In genomic region chr3:45406812-45407211, GRCh38 we compare ENCODE assay signal across 25 cellular contexts.
DNase-seq lines count a peak whose midpoint lies in the region; ATAC-seq and TF ChIP-seq lines count a peak whose summit lies in the region.
"Had no signal": no experiment of that assay in that cellular context is flagged by ENCODE, and none has a peak within 500 bp of the region (broad histone marks: within the 10 kb centered on the region; RNA-seq: fewer than 3 reads in every experiment).

No MANE protein-coding gene starts in this region.

- peak overlapping the region; percentile 10 for H3K4me3 ChIP-seq in coronary artery
- H3K4me3 ChIP-seq: BLaER1 treated with 17β-estradiol and CSF1 and Interleukin-3, amounts not matched to agents 10 nM and 100 nM; GM23248 had no signal

- TF ChIP-seq CTCF in coronary artery (IDR thresholded peaks at IDR 0.05): no peak

- DNase-seq in NCI-H524 (lab: John Stamatoyannopoulos, UW): peak; percentile 23 to 59
- no peak for DNase-seq in NCI-H524 treated with DMSO at 0.1 percent for 48 hours (lab: John Stamatoyannopoulos, UW)
- peak; percentile 74 for DNase-seq in NCI-H446 treated with DMSO at 0.1 percent for 48 hours (lab: John Stamatoyannopoulos, UW)
- no peak for DNase-seq in coronary artery (ENCODE audit: low spot score)
- no peak for DNase-seq in D341Med (ENCODE audit: low spot score)
- DNase-seq in AG20443 (ENCODE audit: low spot score): no peak
- DNase-seq: CD4-positive, alpha-beta memory T cell; COR-L47; DMS79 treated with DMSO at 0.1 percent for 48 hours; GM23248; H7; Karpas-422; NCI-H1092; NCI-H1436; NCI-H2029; NCI-H226; NCI-H526; NCI-H82; NK-92 treated with Interleukin-12 subunit alpha and Interleukin-12 subunit beta, amount 100 ng/mL, for 24 hours; PC-3; SK-N-SH; SW 1271 had no signal

- peak overlapping the region in 1 of 2 donors; percentile 64 for H3K27ac ChIP-seq in coronary artery
- H3K27ac ChIP-seq: BLaER1 treated with 17β-estradiol and CSF1 and Interleukin-3, amounts not matched to agents 10 nM and 100 nM; GM23248 had no signal

- ATAC-seq in GM21381 (IDR thresholded peaks at IDR 0.05; ENCODE audit: unreplicated experiment): no peak
- ATAC-seq: HepG2, PC-3 had no signal

Comparison
In these comparisons a context has a peak if more than half of its experiments do, and no peak if none do; other contexts are left out.
1. DNase-seq: peak in NCI-H524 (2 of 2) and NCI-H446 treated with DMSO at 0.1 percent for 48 hours (single experiment); none in NCI-H524 treated with DMSO at 0.1 percent for 48 hours (single experiment), coronary artery (single experiment), D341Med (single experiment) and AG20443 (single experiment).